Comparison of ENCODE assay signal across 1 cellular context in genomic region chr5:131180407-131180806, GRCh38.
TF ChIP-seq lines count a peak whose summit lies in the region.

No MANE protein-coding gene starts in this region.

TF ChIP-seq in K562, 482 proteins besides CTCF, POLR2A, EP300 and RAD21 (continued from another document):
- TF ChIP-seq ZBTB11 (CRISPR knock-in tag; IDR thresholded peaks at IDR 0.05): peak in 1 of 3 experiments; percentile 89; a peak in 2 of 6 replicates
- 0 out of 4 replicates have a peak, but pooled peaks have one; percentile 12 to 28 for TF ChIP-seq KDM1A (IDR thresholded peaks at IDR 0.05)
- peak; percentile 55; the same call in 1 of the 2 replicates for TF ChIP-seq ZNF592 (IDR thresholded peaks at IDR 0.05)
- peak; percentile 57 for TF ChIP-seq HDAC3 (IDR thresholded peaks at IDR 0.05; ENCODE audit: borderline replicate concordance, partially characterized antibody)
- peak; percentile 53; the same call in 1 of the 2 replicates for TF ChIP-seq SMARCA4 (IDR thresholded peaks at IDR 0.05)
- TF ChIP-seq MECOM (CRISPR knock-in tag; IDR thresholded peaks at IDR 0.05): peak; percentile 69; the same call in 1 of the 2 replicates
- peak; percentile 33; the same call in 1 of the 2 replicates for TF ChIP-seq POLR2AphosphoS5 (IDR thresholded peaks at IDR 0.05; ENCODE audit: control insufficient read depth, insufficient read depth, low read depth, low read length)
- no peak for TF ChIP-seq ZNF511 (CRISPR knock-in tag; IDR thresholded peaks at IDR 0.05)
- no peak for TF ChIP-seq PML (IDR thresholded peaks at IDR 0.05; ENCODE audit: low read length)
- no peak for TF ChIP-seq ZFPM2 (CRISPR knock-in tag; IDR thresholded peaks at IDR 0.05)
- TF ChIP-seq MEF2A (IDR thresholded peaks at IDR 0.05; ENCODE audit: control insufficient read depth, low read depth, low read length): no peak
- no peak for TF ChIP-seq NR3C1 (CRISPR knock-in tag; IDR thresholded peaks at IDR 0.05)
- TF ChIP-seq DMBX1 (CRISPR knock-in tag; IDR thresholded peaks at IDR 0.05; ENCODE audit: borderline replicate concordance): no peak
- TF ChIP-seq E2F3 (CRISPR knock-in tag; IDR thresholded peaks at IDR 0.05): no peak
- TF ChIP-seq SMARCC2 (IDR thresholded peaks at IDR 0.05; ENCODE audit: low read depth): no peak
- TF ChIP-seq TEAD1 (CRISPR knock-in tag; IDR thresholded peaks at IDR 0.05): no peak
- peak; percentile 82 for TF ChIP-seq ARID1B (IDR thresholded peaks at IDR 0.05)
- TF ChIP-seq NCOR1 (IDR thresholded peaks at IDR 0.05): peak; percentile 60
- peak; percentile 33; the same call in 1 of the 2 replicates for TF ChIP-seq NFIC (IDR thresholded peaks at IDR 0.05)
- TF ChIP-seq ZNF551 (CRISPR knock-in tag; IDR thresholded peaks at IDR 0.05): no peak
- TF ChIP-seq TCF3 (CRISPR knock-in tag; IDR thresholded peaks at IDR 0.05): peak; percentile 76
- peak in 1 of 2 experiments; percentile 34; a peak in 1 of 4 replicates for TF ChIP-seq RCOR1 (IDR thresholded peaks at IDR 0.05; ENCODE audit: borderline replicate concordance in 1 of 2, low read depth in 2 of 2, low read length in 2 of 2)
- TF ChIP-seq MED1 (CRISPR knock-in tag; IDR thresholded peaks at IDR 0.05; ENCODE audit: borderline replicate concordance): no peak
- TF ChIP-seq DPF2 (IDR thresholded peaks at IDR 0.05): peak; percentile 60; the same call in 1 of the 2 replicates
- TF ChIP-seq, protein P1, sequence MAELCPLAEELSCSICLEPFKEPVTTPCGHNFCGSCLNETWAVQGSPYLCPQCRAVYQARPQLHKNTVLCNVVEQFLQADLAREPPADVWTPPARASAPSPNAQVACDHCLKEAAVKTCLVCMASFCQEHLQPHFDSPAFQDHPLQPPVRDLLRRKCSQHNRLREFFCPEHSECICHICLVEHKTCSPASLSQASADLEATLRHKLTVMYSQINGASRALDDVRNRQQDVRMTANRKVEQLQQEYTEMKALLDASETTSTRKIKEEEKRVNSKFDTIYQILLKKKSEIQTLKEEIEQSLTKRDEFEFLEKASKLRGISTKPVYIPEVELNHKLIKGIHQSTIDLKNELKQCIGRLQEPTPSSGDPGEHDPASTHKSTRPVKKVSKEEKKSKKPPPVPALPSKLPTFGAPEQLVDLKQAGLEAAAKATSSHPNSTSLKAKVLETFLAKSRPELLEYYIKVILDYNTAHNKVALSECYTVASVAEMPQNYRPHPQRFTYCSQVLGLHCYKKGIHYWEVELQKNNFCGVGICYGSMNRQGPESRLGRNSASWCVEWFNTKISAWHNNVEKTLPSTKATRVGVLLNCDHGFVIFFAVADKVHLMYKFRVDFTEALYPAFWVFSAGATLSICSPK (IDR thresholded peaks at IDR 0.05; ENCODE audit: borderline replicate concordance): no peak
- no peak for TF ChIP-seq EWSR1 (IDR thresholded peaks at IDR 0.05; ENCODE audit: borderline replicate concordance, low read depth, partially characterized antibody)
- TF ChIP-seq CBFA2T3 (IDR thresholded peaks at IDR 0.05): peak; percentile 84
- no peak for TF ChIP-seq ATF2 (CRISPR knock-in tag; IDR thresholded peaks at IDR 0.05)
- 0 out of 2 replicates have a peak, but pooled peaks have one; percentile 65 for TF ChIP-seq GATAD2B (IDR thresholded peaks at IDR 0.05; ENCODE audit: borderline replicate concordance)
- TF ChIP-seq CBFA2T2 (conservative IDR thresholded peaks at IDR 0.05): peak; percentile 74
- TF ChIP-seq DIDO1 (tag; IDR thresholded peaks at IDR 0.05; ENCODE audit: low read depth): no peak
- no peak for TF ChIP-seq ZNF174 (CRISPR knock-in tag; IDR thresholded peaks at IDR 0.05)
- no peak for TF ChIP-seq NKRF (IDR thresholded peaks at IDR 0.05; ENCODE audit: borderline replicate concordance)
- no peak for TF ChIP-seq OTX1 (CRISPR knock-in tag; IDR thresholded peaks at IDR 0.05)
- TF ChIP-seq, protein P2, sequence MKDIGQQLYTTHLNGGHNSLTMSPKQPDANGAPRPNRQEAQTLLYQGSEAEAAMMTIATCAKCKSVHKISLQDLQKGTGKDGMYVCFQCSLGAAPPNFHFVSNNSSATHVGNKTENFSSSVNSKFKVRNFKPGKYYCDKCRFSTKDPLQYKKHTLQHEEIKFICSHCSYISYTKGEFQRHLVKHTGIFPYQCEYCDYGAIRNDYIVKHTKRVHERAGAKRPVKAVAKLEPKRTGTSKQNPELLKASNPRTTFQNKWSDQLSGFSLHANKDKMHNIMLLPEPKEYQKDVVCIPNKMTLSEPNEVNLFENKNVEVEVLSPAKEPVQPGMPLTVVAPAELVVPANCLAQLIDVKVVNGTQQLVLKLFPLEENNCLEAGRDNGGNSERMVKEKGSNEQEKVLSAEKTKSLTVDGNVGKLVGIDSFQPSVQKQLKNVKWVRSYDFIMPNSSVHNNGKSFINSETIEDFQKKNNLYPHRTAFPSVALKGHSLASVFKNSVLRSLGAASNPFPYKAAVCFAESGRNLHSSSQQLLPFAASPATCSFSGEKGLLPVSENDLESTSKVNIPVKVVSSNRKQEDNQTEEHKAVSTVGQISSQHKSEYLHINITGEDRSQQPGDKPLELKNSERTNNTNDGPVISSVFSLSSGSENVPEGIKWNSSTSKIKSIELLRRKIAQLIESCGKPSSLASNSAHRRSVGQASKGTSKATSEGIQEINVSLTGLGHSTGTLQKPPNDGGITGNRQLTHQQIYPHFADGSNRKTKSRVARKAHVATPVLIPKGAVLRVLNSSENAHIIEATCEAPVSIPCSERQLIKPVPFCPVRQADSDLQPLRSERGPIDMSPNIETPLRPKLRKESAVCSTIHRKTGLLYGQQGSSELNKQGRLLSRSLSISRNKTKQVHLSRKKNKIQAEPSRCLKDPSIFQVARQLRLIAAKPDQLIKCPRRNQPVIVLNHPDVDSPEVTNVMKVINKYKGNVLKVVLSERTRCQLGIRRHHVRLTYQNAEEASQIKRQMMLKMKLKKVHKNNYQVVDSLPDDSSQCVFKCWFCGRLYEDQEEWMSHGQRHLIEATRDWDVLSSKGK (CRISPR knock-in tag; IDR thresholded peaks at IDR 0.05): no peak
- TF ChIP-seq TEAD4 (IDR thresholded peaks at IDR 0.05; ENCODE audit: low read length): peak; percentile 76
- TF ChIP-seq TEAD4 (CRISPR knock-in tag; IDR thresholded peaks at IDR 0.05; ENCODE audit: borderline replicate concordance): no peak
- no peak for TF ChIP-seq SIRT6 (IDR thresholded peaks at IDR 0.05; ENCODE audit: low read depth, low read length)
- no peak for TF ChIP-seq ZFP91 (CRISPR knock-in tag; IDR thresholded peaks at IDR 0.05)
- TF ChIP-seq TAL1 (IDR thresholded peaks at IDR 0.05): peak; percentile 73
